Comparison of ENCODE assay signal across 8 cellular contexts in the genomic region with DNA sequence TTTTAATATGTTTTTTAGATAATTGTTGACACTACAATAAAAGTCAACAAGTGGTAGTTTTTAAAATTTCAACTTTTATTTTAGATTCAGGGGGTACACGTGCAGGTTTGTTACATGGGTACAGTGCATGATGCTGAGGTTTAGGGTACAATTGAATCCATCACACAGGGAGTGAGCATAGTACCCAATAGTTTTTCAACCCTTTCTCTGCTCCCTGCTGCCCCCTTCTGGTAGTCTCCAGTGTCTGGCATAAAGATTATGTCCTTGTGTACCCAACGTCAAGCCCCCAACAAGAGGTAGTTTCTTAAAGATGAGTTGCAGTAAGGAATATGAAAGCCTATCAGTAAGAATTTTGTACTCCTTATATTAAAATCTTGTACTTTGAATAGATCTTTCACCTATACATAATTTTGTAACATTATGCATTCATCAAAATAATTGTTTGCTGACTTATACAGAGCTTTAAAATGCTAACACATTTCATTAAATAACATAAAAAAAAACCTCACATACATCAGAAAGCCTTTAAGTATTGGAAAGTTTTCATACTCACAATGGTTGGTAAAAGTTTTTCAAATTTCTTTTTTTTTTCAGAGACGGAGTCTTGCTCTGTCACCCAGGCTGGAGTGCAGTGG. TPM values are rescaled to one million over a fixed set of nuclear protein-coding genes. Genes with fewer than 3 reads are reported as not detected.
DNase-seq lines count a peak whose midpoint lies in the region; ATAC-seq lines count a peak whose summit lies in the region.

No MANE protein-coding gene starts in this region.

- H3K27me3 Mint-ChIP-seq in activated CD4-positive, alpha-beta T cell treated with anti-CD3 and anti-CD28 coated beads, Interleukin-2, amount 10 ng/mL, durations not matched to agents 7 days and 5 days: no peaks in the 10 kb centered on the region
- H3K27me3 Mint-ChIP-seq in effector memory CD8-positive, alpha-beta T cell: no peaks in the 10 kb centered on the region
- peaks cover 0 to 14% (median 0%) of the 10 kb centered on the region in 5 donors for H3K27me3 Mint-ChIP-seq in naive thymus-derived CD4-positive, alpha-beta T cell
- H3K27me3 Mint-ChIP-seq in stimulated activated naive CD8-positive, alpha-beta T cell treated with anti-CD3 and anti-CD28 coated beads, Interleukin-15, amount 100 ng/mL, for 72 hours: no peaks in the 10 kb centered on the region

- intact Hi-C loops in naive thymus-derived CD4-positive, alpha-beta T cell (cut with micrococcal nuclease): loop anchor here (1.0 to 5.0 kb wide), 3 partner anchors 12 to 672 kb away; partner anchors contain the start of gene BRMS1L (in 1 of the 2)

- no peaks in the 10 kb centered on the region for H3K4me1 ChIP-seq in naive thymus-derived CD4-positive, alpha-beta T cell (ENCODE audit: control insufficient read depth in 2 of 2, insufficient read depth in 2 of 2, low read length in 2 of 2)

- H3K4me3 Mint-ChIP-seq in activated CD4-positive, alpha-beta T cell treated with anti-CD3 and anti-CD28 coated beads, Interleukin-2, amount 10 ng/mL, durations not matched to agents 7 days and 5 days: no peak overlapping the region
- H3K4me3 Mint-ChIP-seq in effector memory CD8-positive, alpha-beta T cell: no peak overlapping the region
- H3K4me3 Mint-ChIP-seq in naive thymus-derived CD4-positive, alpha-beta T cell: no peak overlapping the region
- no peak overlapping the region for H3K4me3 Mint-ChIP-seq in stimulated activated naive CD8-positive, alpha-beta T cell treated with anti-CD3 and anti-CD28 coated beads, Interleukin-15, amount 100 ng/mL, for 72 hours

- DNase-seq in NCI-H524 (lab: John Stamatoyannopoulos, UW) (peak; percentile 80 to 85), NCI-H524 treated with DMSO at 0.1 percent for 48 hours (lab: John Stamatoyannopoulos, UW) (no peak), NCI-H226 (peak; percentile 20)
- DNase-seq in activated CD4-positive, alpha-beta T cell treated with anti-CD3 and anti-CD28 coated beads, Interleukin-2, amount 10 ng/mL, durations not matched to agents 7 days and 5 days: peak; percentile 88
- peak; percentile 78 to 84 (median 80) for DNase-seq in effector memory CD8-positive, alpha-beta T cell
- peak; percentile 54 to 83 (median 71) for DNase-seq in naive thymus-derived CD4-positive, alpha-beta T cell
- peak; percentile 73 to 74 for DNase-seq in stimulated activated naive CD8-positive, alpha-beta T cell treated with anti-CD3 and anti-CD28 coated beads, Interleukin-15, amount 100 ng/mL, for 72 hours

- no peaks in the 10 kb centered on the region for H3K9me3 Mint-ChIP-seq in activated CD4-positive, alpha-beta T cell treated with anti-CD3 and anti-CD28 coated beads, Interleukin-2, amount 10 ng/mL, durations not matched to agents 7 days and 5 days
- no peaks in the 10 kb centered on the region for H3K9me3 Mint-ChIP-seq in effector memory CD8-positive, alpha-beta T cell
- H3K9me3 Mint-ChIP-seq in naive thymus-derived CD4-positive, alpha-beta T cell: no peaks in the 10 kb centered on the region
- H3K9me3 Mint-ChIP-seq in stimulated activated naive CD8-positive, alpha-beta T cell treated with anti-CD3 and anti-CD28 coated beads, Interleukin-15, amount 100 ng/mL, for 72 hours: no peaks in the 10 kb centered on the region

- H3K9me3 ChIP-seq in naive thymus-derived CD4-positive, alpha-beta T cell (ENCODE audit: control insufficient read depth in 2 of 3, low read length in 3 of 3): no peaks in the 10 kb centered on the region

- no peak overlapping the region for H3K27ac ChIP-seq in naive thymus-derived CD4-positive, alpha-beta T cell (ENCODE audit: low read depth, low read length)

- peak; percentile 90 for ATAC-seq in HG02852 (IDR thresholded peaks at IDR 0.05; ENCODE audit: unreplicated experiment)
- ATAC-seq in effector memory CD8-positive, alpha-beta T cell (replicated peaks): peak; percentile 94
- peak; percentile 96 for ATAC-seq in naive thymus-derived CD4-positive, alpha-beta T cell
- peak; percentile 91 for ATAC-seq in stimulated activated naive CD8-positive, alpha-beta T cell treated with anti-CD3 and anti-CD28 coated beads, Interleukin-15, amount 100 ng/mL, for 72 hours

- no peak overlapping the region for H3K4me3 ChIP-seq in naive thymus-derived CD4-positive, alpha-beta T cell (ENCODE audit: low read length)

- H3K36me3 ChIP-seq in naive thymus-derived CD4-positive, alpha-beta T cell (ENCODE audit: control insufficient read depth in 2 of 3, insufficient read depth in 3 of 3, low read length in 3 of 3): no peaks in the 10 kb centered on the region

- POLR2A ChIA-PET in activated CD4-positive, alpha-beta T cell treated with anti-CD3 and anti-CD28 coated beads, Interleukin-2, amount 10 ng/mL, durations not matched to agents 7 days and 5 days (lab: Charles Lee): no interaction called here
- POLR2A ChIA-PET in naive thymus-derived CD4-positive, alpha-beta T cell (lab: Charles Lee): interaction anchor here (0.7 kb wide), 1 partner anchor 15 kb away, joined by 3 read pairs; no protein-coding TSS in a partner anchor

- H3K27ac Mint-ChIP-seq in activated CD4-positive, alpha-beta T cell treated with anti-CD3 and anti-CD28 coated beads, Interleukin-2, amount 10 ng/mL, durations not matched to agents 7 days and 5 days: no peak overlapping the region
- peak overlapping the region in 1 of 2 donors; percentile 24 for H3K27ac Mint-ChIP-seq in effector memory CD8-positive, alpha-beta T cell
- H3K27ac Mint-ChIP-seq in naive thymus-derived CD4-positive, alpha-beta T cell: no peak overlapping the region
- no peak overlapping the region for H3K27ac Mint-ChIP-seq in stimulated activated naive CD8-positive, alpha-beta T cell treated with anti-CD3 and anti-CD28 coated beads, Interleukin-15, amount 100 ng/mL, for 72 hours

- H3K4me1 Mint-ChIP-seq in activated CD4-positive, alpha-beta T cell treated with anti-CD3 and anti-CD28 coated beads, Interleukin-2, amount 10 ng/mL, durations not matched to agents 7 days and 5 days: no peaks in the 10 kb centered on the region
- H3K4me1 Mint-ChIP-seq in effector memory CD8-positive, alpha-beta T cell (ENCODE audit: low read depth in 2 of 2): peaks cover 1 to 6% of the 10 kb centered on the region in 2 donors
- peaks cover 0 to 7% (median 1%) of the 10 kb centered on the region in 7 donors for H3K4me1 Mint-ChIP-seq in naive thymus-derived CD4-positive, alpha-beta T cell
- peaks cover 6% of the 10 kb centered on the region for H3K4me1 Mint-ChIP-seq in stimulated activated naive CD8-positive, alpha-beta T cell treated with anti-CD3 and anti-CD28 coated beads, Interleukin-15, amount 100 ng/mL, for 72 hours

- no peaks in the 10 kb centered on the region for H3K36me3 Mint-ChIP-seq in activated CD4-positive, alpha-beta T cell treated with anti-CD3 and anti-CD28 coated beads, Interleukin-2, amount 10 ng/mL, durations not matched to agents 7 days and 5 days (ENCODE audit: low read depth)
- H3K36me3 Mint-ChIP-seq in effector memory CD8-positive, alpha-beta T cell (ENCODE audit: insufficient read depth): peaks cover 9% of the 10 kb centered on the region
- H3K36me3 Mint-ChIP-seq in naive thymus-derived CD4-positive, alpha-beta T cell: no peaks in the 10 kb centered on the region

- CTCF ChIA-PET in activated CD4-positive, alpha-beta T cell treated with anti-CD3 and anti-CD28 coated beads, Interleukin-2, amount 10 ng/mL, durations not matched to agents 7 days and 5 days (lab: Charles Lee): interaction anchor here (0.6 kb wide), 2 partner anchors 16 to 396 kb away, joined by 3 to 4 read pairs; no protein-coding TSS in a partner anchor
- CTCF ChIA-PET in naive thymus-derived CD4-positive, alpha-beta T cell (lab: Charles Lee): interaction anchor here (0.6 to 3.5 kb wide), 5 partner anchors 12 to 821 kb away, joined by 3 to 11 read pairs (median 5); partner anchors contain the start of gene BRMS1L

- no peaks in the 10 kb centered on the region for H3K27me3 ChIP-seq in naive thymus-derived CD4-positive, alpha-beta T cell (ENCODE audit: control insufficient read depth in 2 of 2, insufficient read depth in 2 of 2, low read length in 2 of 2)

RNA-seq across cellular contexts. Expression of gene RALGAPA1, which starts 5.4 kb away (rescaled TPM):
- 10 to 100 TPM; 32.5 to 35.6 TPM for total RNA-seq in activated CD4-positive, alpha-beta T cell treated with anti-CD3 and anti-CD28 coated beads, Interleukin-2, amount 10 ng/mL, durations not matched to agents 7 days and 5 days
- total RNA-seq in naive thymus-derived CD4-positive, alpha-beta T cell: 10 to 100 TPM; 53.5 to 72.4 (median 68.9) TPM
- polyA plus RNA-seq in naive thymus-derived CD4-positive, alpha-beta T cell: 10 to 100 TPM; 18.3 to 24.0 TPM

RNA-seq across cellular contexts. Expression of gene BRMS1L, which starts 11.7 kb away (rescaled TPM):
- 1 to 10 TPM; 4.8 to 4.9 TPM for total RNA-seq in activated CD4-positive, alpha-beta T cell treated with anti-CD3 and anti-CD28 coated beads, Interleukin-2, amount 10 ng/mL, durations not matched to agents 7 days and 5 days
- 1 to 10 TPM; 4.2 to 8.6 (median 5.8) TPM for total RNA-seq in naive thymus-derived CD4-positive, alpha-beta T cell
- polyA plus RNA-seq in naive thymus-derived CD4-positive, alpha-beta T cell: 1 to 10 TPM; 3.6 to 3.9 TPM
